In genomic region chr17:38710985-38711384, GRCh38 we compare ENCODE assay signal across 18 cellular contexts. TPM values are rescaled to one million over a fixed set of nuclear protein-coding genes. Genes with fewer than 3 reads are reported as not detected.
DNase-seq lines count a peak whose midpoint lies in the region; ATAC-seq and TF ChIP-seq lines count a peak whose summit lies in the region.
"Had no signal": no experiment of that assay in that cellular context is flagged by ENCODE, and none has a peak within 500 bp of the region (broad histone marks: within the 10 kb centered on the region; RNA-seq: fewer than 3 reads in every experiment).

No MANE protein-coding gene starts in this region.

- no peak overlapping the region for H2AFZ ChIP-seq in GM23338
- H2AFZ ChIP-seq in osteoblast (ENCODE audit: low read length) = no peak overlapping the region
- H2AFZ ChIP-seq in Karpas-422 (ENCODE audit: low read length) = no peak overlapping the region

- no peak overlapping the region for H3K27ac ChIP-seq in GM23338 (ENCODE audit: low read depth)
- H3K27ac ChIP-seq in osteoblast (ENCODE audit: low read depth, low read length) = no peak overlapping the region
- no peak overlapping the region for H3K27ac ChIP-seq in Karpas-422 (ENCODE audit: low read length)
- H3K27ac ChIP-seq: ascending aorta, lower lobe of right lung, spleen had no signal

- no peaks in the 10 kb centered on the region for H3K36me3 ChIP-seq in GM23338 (ENCODE audit: insufficient read depth)
- peaks cover 50% of the 10 kb centered on the region for H3K36me3 ChIP-seq in osteoblast (ENCODE audit: insufficient read depth, low read length)
- H3K36me3 ChIP-seq in Karpas-422 (ENCODE audit: insufficient read depth, low read length) = peaks cover 10% of the 10 kb centered on the region

- TF ChIP-seq CTCF in GM23338 (conservative IDR thresholded peaks at IDR 0.05; ENCODE audit: low read depth in 2 of 2) (no peak), osteoblast (IDR thresholded peaks at IDR 0.05; ENCODE audit: extremely low read depth, low read depth, low read length) (no peak)

- H3F3A ChIP-seq in GM23338 (replicated peaks; ENCODE audit: low read depth) = peaks cover 18% of the 10 kb centered on the region; the same call in 1 of the 2 replicates

- peaks cover 85% of the 10 kb centered on the region for H3K4me1 Mint-ChIP-seq in activated CD4-positive, alpha-beta T cell treated with anti-CD3 and anti-CD28 coated beads for 36 hours
- peaks cover 67% of the 10 kb centered on the region for H3K4me1 Mint-ChIP-seq in activated CD4-positive, alpha-beta T cell treated with anti-CD3 and anti-CD28 coated beads, Interleukin-2, amount 10 ng/mL, durations not matched to agents 24 days and 14 days
- peaks cover 81% of the 10 kb centered on the region for H3K4me1 Mint-ChIP-seq in GM23338

- peak overlapping the region; percentile 77 for H3K27ac Mint-ChIP-seq in activated CD4-positive, alpha-beta T cell treated with anti-CD3 and anti-CD28 coated beads for 36 hours
- H3K27ac Mint-ChIP-seq in activated CD4-positive, alpha-beta T cell treated with anti-CD3 and anti-CD28 coated beads, Interleukin-2, amount 10 ng/mL, durations not matched to agents 24 days and 14 days = no peak overlapping the region
- H3K27ac Mint-ChIP-seq in GM23338 = no peak overlapping the region
- peak overlapping the region; percentile 13 to 93 for H3K27ac Mint-ChIP-seq in activated naive CD4-positive, alpha-beta T cell treated with anti-CD3 and anti-CD28 coated beads, Interleukin-2, amount 50 U/mL, for 72 hours

- H3K4me3 ChIP-seq in GM23338 = no peak overlapping the region
- H3K4me3 ChIP-seq in osteoblast (ENCODE audit: insufficient read depth, low read length) = no peak overlapping the region
- H3K4me3 ChIP-seq in Karpas-422 (ENCODE audit: low read length) = no peak overlapping the region
- H3K4me3 ChIP-seq: ascending aorta, heart right ventricle, lower lobe of right lung, spleen had no signal

- POLR2A ChIA-PET in activated CD4-positive, alpha-beta T cell treated with anti-CD3 and anti-CD28 coated beads for 36 hours (lab: Charles Lee) = interaction anchor here (1.4 kb wide), 1 partner anchor 13 kb away, joined by 4 read pairs; no protein-coding TSS in a partner anchor

- CTCF ChIA-PET in activated CD4-positive, alpha-beta T cell treated with anti-CD3 and anti-CD28 coated beads for 36 hours (lab: Charles Lee) = interaction anchor here (1.0 to 1.9 kb wide), 5 partner anchors 8 to 44 kb away, joined by 4 to 10 read pairs (median 5); partner anchors contain the start of gene PSMB3

- H3K4me1 ChIP-seq in GM23338 (ENCODE audit: insufficient read depth) = peaks cover 36% of the 10 kb centered on the region
- H3K4me1 ChIP-seq in osteoblast (ENCODE audit: insufficient read depth, low read length) = peaks cover 11% of the 10 kb centered on the region
- H3K4me1 ChIP-seq in Karpas-422 (ENCODE audit: low read length) = peaks cover 14% of the 10 kb centered on the region

- no peaks in the 10 kb centered on the region for H3K9me3 Mint-ChIP-seq in activated CD4-positive, alpha-beta T cell treated with anti-CD3 and anti-CD28 coated beads for 36 hours (ENCODE audit: low read depth)
- H3K9me3 Mint-ChIP-seq in activated CD4-positive, alpha-beta T cell treated with anti-CD3 and anti-CD28 coated beads, Interleukin-2, amount 10 ng/mL, durations not matched to agents 24 days and 14 days = no peaks in the 10 kb centered on the region
- no peaks in the 10 kb centered on the region; the same call in none of the 3 replicates for H3K9me3 Mint-ChIP-seq in GM23338
- no peaks in the 10 kb centered on the region for H3K9me3 Mint-ChIP-seq in activated naive CD4-positive, alpha-beta T cell treated with anti-CD3 and anti-CD28 coated beads, Interleukin-2, amount 50 U/mL, for 72 hours

- intact Hi-C loops in activated CD4-positive, alpha-beta T cell treated with anti-CD3 and anti-CD28 coated beads for 36 hours (cut with DNase I, micrococcal nuclease) = no loop called here
- intact Hi-C loops in activated CD4-positive, alpha-beta T cell treated with anti-CD3 and anti-CD28 coated beads, Interleukin-2, amount 10 ng/mL, durations not matched to agents 24 days and 14 days (cut with micrococcal nuclease) = no loop called here

- no peak overlapping the region for H3K9ac ChIP-seq in Karpas-422 (ENCODE audit: low read length)

- no peak for DNase-seq in activated CD4-positive, alpha-beta T cell treated with anti-CD3 and anti-CD28 coated beads for 36 hours
- no peak for DNase-seq in activated CD4-positive, alpha-beta T cell treated with anti-CD3 and anti-CD28 coated beads, Interleukin-2, amount 10 ng/mL, durations not matched to agents 24 days and 14 days
- no peak for DNase-seq in GM23338 (ENCODE audit: low spot score)
- no peak for DNase-seq in activated naive CD4-positive, alpha-beta T cell treated with anti-CD3 and anti-CD28 coated beads, Interleukin-2, amount 50 U/mL, for 72 hours (ENCODE audit: low spot score in 2 of 2)
- peak; percentile 59 for DNase-seq in osteoblast (ENCODE audit: insufficient read length, low spot score, missing footprints)
- no peak for DNase-seq in Karpas-422
- DNase-seq in occipital lobe (lab: John Stamatoyannopoulos, UW) = no peak
- DNase-seq: 8988T; cerebellar nuclear complex; DMS79 treated with DMSO at 0.1 percent for 48 hours; effector memory CD4-positive, alpha-beta T cell; heart right ventricle; lower lobe of right lung; NCI-H1436 treated with DMSO at 0.1 percent for 48 hours; spleen had no signal

- H3K9me2 ChIP-seq in GM23338 (ENCODE audit: insufficient read depth) = no peaks in the 10 kb centered on the region
- H3K9me2 ChIP-seq in Karpas-422 (replicated peaks; ENCODE audit: insufficient read depth, low read length) = no peaks in the 10 kb centered on the region

- H3K4me3 Mint-ChIP-seq in activated CD4-positive, alpha-beta T cell treated with anti-CD3 and anti-CD28 coated beads for 36 hours = no peak overlapping the region
- H3K4me3 Mint-ChIP-seq in activated CD4-positive, alpha-beta T cell treated with anti-CD3 and anti-CD28 coated beads, Interleukin-2, amount 10 ng/mL, durations not matched to agents 24 days and 14 days = no peak overlapping the region
- H3K4me3 Mint-ChIP-seq in GM23338 = no peak overlapping the region; the same call in 2 of the 3 replicates

- H3K36me3 Mint-ChIP-seq in activated CD4-positive, alpha-beta T cell treated with anti-CD3 and anti-CD28 coated beads for 36 hours (ENCODE audit: low read depth) = peaks cover 81% of the 10 kb centered on the region
- H3K36me3 Mint-ChIP-seq in activated CD4-positive, alpha-beta T cell treated with anti-CD3 and anti-CD28 coated beads, Interleukin-2, amount 10 ng/mL, durations not matched to agents 24 days and 14 days (ENCODE audit: low read depth) = peaks cover 82% of the 10 kb centered on the region
- peaks cover 15% of the 10 kb centered on the region for H3K36me3 Mint-ChIP-seq in GM23338 (ENCODE audit: low read depth)
- peaks cover 28 to 42% of the 10 kb centered on the region in 2 donors for H3K36me3 Mint-ChIP-seq in activated naive CD4-positive, alpha-beta T cell treated with anti-CD3 and anti-CD28 coated beads, Interleukin-2, amount 50 U/mL, for 72 hours

- ATAC-seq in activated CD4-positive, alpha-beta T cell treated with anti-CD3 and anti-CD28 coated beads for 36 hours = no peak
- ATAC-seq in GM23338 (peak; percentile 4; the same call in 1 of the 3 replicates), GM19395 (IDR thresholded peaks at IDR 0.05; ENCODE audit: unreplicated experiment) (no peak)
- no peak for ATAC-seq in activated naive CD4-positive, alpha-beta T cell treated with anti-CD3 and anti-CD28 coated beads, Interleukin-2, amount 50 U/mL, for 72 hours
- ATAC-seq: lower lobe of right lung, Panc1 had no signal

- H3K27me3 ChIP-seq in GM23338 (ENCODE audit: insufficient read depth) (peaks cover 47% of the 10 kb centered on the region), osteoblast (ENCODE audit: insufficient read depth, low read length) (no peaks in the 10 kb centered on the region), Karpas-422 (ENCODE audit: low read length) (no peaks in the 10 kb centered on the region)
- H3K27me3 ChIP-seq: ascending aorta, heart right ventricle had no signal

- H3K4me2 ChIP-seq in GM23338 = no peak overlapping the region
- H3K4me2 ChIP-seq in osteoblast (ENCODE audit: insufficient read depth, low read length) = no peak overlapping the region
- H3K4me2 ChIP-seq in Karpas-422 (ENCODE audit: low read depth, low read length, poor library complexity, severe bottlenecking) = no peak overlapping the region

- H3K79me2 ChIP-seq in GM23338 (replicated peaks; ENCODE audit: insufficient read depth) (no peaks in the 10 kb centered on the region), osteoblast (ENCODE audit: insufficient read depth, low read length) (peaks cover 15% of the 10 kb centered on the region), Karpas-422 (ENCODE audit: low read length) (peaks cover 27% of the 10 kb centered on the region)

- H4K20me1 ChIP-seq in GM23338 (replicated peaks; ENCODE audit: insufficient read depth) (peaks cover 5% of the 10 kb centered on the region; the same call in 1 of the 2 replicates), osteoblast (ENCODE audit: insufficient read depth, low read length) (peaks cover 37% of the 10 kb centered on the region), Karpas-422 (ENCODE audit: insufficient read depth, low read depth, low read length) (no peaks in the 10 kb centered on the region)

- no peaks in the 10 kb centered on the region for H3K27me3 Mint-ChIP-seq in activated CD4-positive, alpha-beta T cell treated with anti-CD3 and anti-CD28 coated beads for 36 hours
- no peaks in the 10 kb centered on the region for H3K27me3 Mint-ChIP-seq in activated CD4-positive, alpha-beta T cell treated with anti-CD3 and anti-CD28 coated beads, Interleukin-2, amount 10 ng/mL, durations not matched to agents 24 days and 14 days
- H3K27me3 Mint-ChIP-seq in GM23338 (ENCODE audit: insufficient read depth, low read depth, poor library complexity) = peaks cover 52% of the 10 kb centered on the region

- H3K9me3 ChIP-seq in osteoblast (ENCODE audit: low read depth, low read length) (no peaks in the 10 kb centered on the region), Karpas-422 (ENCODE audit: low read length) (no peaks in the 10 kb centered on the region)
- H3K9me3 ChIP-seq: ascending aorta, heart right ventricle, lower lobe of right lung, spleen had no signal

RNA-seq across cellular contexts. Expression of gene MLLT6, which starts 5.9 kb away (rescaled TPM):
- total RNA-seq in activated CD4-positive, alpha-beta T cell treated with anti-CD3 and anti-CD28 coated beads for 36 hours = 100 to 1,000 TPM; 168 to 174 TPM
- 243 and 248 TPM in 2 replicates for total RNA-seq in activated CD4-positive, alpha-beta T cell treated with anti-CD3 and anti-CD28 coated beads, Interleukin-2, amount 10 ng/mL, durations not matched to agents 24 days and 14 days
- 2.8 and 3.3 TPM in 2 replicates for total RNA-seq in GM23338 (2014; rRNA removed; shearing (Covaris generic))
- polyA plus RNA-seq in GM23338 (2016; fragmentation: Nextera tagmentation; extraction: Ambion mirVana) = 1.8 and 2.6 TPM in 2 replicates
- 100 to 1,000 TPM; 204 to 288 TPM for total RNA-seq in activated naive CD4-positive, alpha-beta T cell treated with anti-CD3 and anti-CD28 coated beads, Interleukin-2, amount 50 U/mL, for 72 hours
- total RNA-seq in osteoblast (33.3 and 44.2 TPM in 2 replicates), occipital lobe (18.4 TPM)
- 72.4 and 119 TPM in 2 replicates for total RNA-seq in Karpas-422 (2014; rRNA removed; shearing (Covaris generic); ENCODE audit: low replicate concordance)

RNA-seq across cellular contexts. Expression of gene CISD3, which starts 19.2 kb away (rescaled TPM):
- 10 to 100 TPM; 49.4 to 58.6 TPM for total RNA-seq in activated CD4-positive, alpha-beta T cell treated with anti-CD3 and anti-CD28 coated beads for 36 hours
- total RNA-seq in activated CD4-positive, alpha-beta T cell treated with anti-CD3 and anti-CD28 coated beads, Interleukin-2, amount 10 ng/mL, durations not matched to agents 24 days and 14 days = 44.0 and 46.7 TPM in 2 replicates
- total RNA-seq in GM23338 (2014; rRNA removed; shearing (Covaris generic)) = 0.94 and 3.4 TPM in 2 replicates
- 8.9 and 9.9 TPM in 2 replicates for polyA plus RNA-seq in GM23338 (2016; fragmentation: Nextera tagmentation; extraction: Ambion mirVana)
- 10 to 100 TPM; 32.7 to 40.7 TPM for total RNA-seq in activated naive CD4-positive, alpha-beta T cell treated with anti-CD3 and anti-CD28 coated beads, Interleukin-2, amount 50 U/mL, for 72 hours
- 3.5 and 3.6 TPM in 2 replicates for total RNA-seq in osteoblast
- 6.8 and 15.2 TPM in 2 replicates for total RNA-seq in Karpas-422 (2014; rRNA removed; shearing (Covaris generic); ENCODE audit: low replicate concordance)
- 2.3 TPM for total RNA-seq in occipital lobe

RNA-seq across cellular contexts. Expression of gene EPOP, which starts 36.2 kb away (rescaled TPM):
- 10 to 100 TPM; 31.8 to 37.3 TPM for total RNA-seq in activated CD4-positive, alpha-beta T cell treated with anti-CD3 and anti-CD28 coated beads for 36 hours
- total RNA-seq in activated CD4-positive, alpha-beta T cell treated with anti-CD3 and anti-CD28 coated beads, Interleukin-2, amount 10 ng/mL, durations not matched to agents 24 days and 14 days = 52.1 and 54.9 TPM in 2 replicates
- 1.7 and 2.4 TPM in 2 replicates for total RNA-seq in GM23338 (2014; rRNA removed; shearing (Covaris generic))
- polyA plus RNA-seq in GM23338 (2016; fragmentation: Nextera tagmentation; extraction: Ambion mirVana) = 0.42 and 0.82 TPM in 2 replicates
- 10 to 100 TPM; 27.5 to 31.3 TPM for total RNA-seq in activated naive CD4-positive, alpha-beta T cell treated with anti-CD3 and anti-CD28 coated beads, Interleukin-2, amount 50 U/mL, for 72 hours
- total RNA-seq in osteoblast (1.2 and 2.2 TPM in 2 replicates), occipital lobe (1.6 TPM)
- 7.6 and 19.9 TPM in 2 replicates for total RNA-seq in Karpas-422 (2014; rRNA removed; shearing (Covaris generic); ENCODE audit: low replicate concordance)

RNA-seq across cellular contexts. Expression of gene PCGF2, which starts 37.2 kb away (rescaled TPM):
- total RNA-seq in activated CD4-positive, alpha-beta T cell treated with anti-CD3 and anti-CD28 coated beads for 36 hours = 1 to 10 TPM; 1.6 to 1.7 TPM
- total RNA-seq in activated CD4-positive, alpha-beta T cell treated with anti-CD3 and anti-CD28 coated beads, Interleukin-2, amount 10 ng/mL, durations not matched to agents 24 days and 14 days = 4.7 and 5.5 TPM in 2 replicates
- total RNA-seq in GM23338 (2014; rRNA removed; shearing (Covaris generic)) = 21.1 and 23.4 TPM in 2 replicates
- 51.9 and 60.9 TPM in 2 replicates for polyA plus RNA-seq in GM23338 (2016; fragmentation: Nextera tagmentation; extraction: Ambion mirVana)
- 1 to 10 TPM; 3.1 to 6.9 TPM for total RNA-seq in activated naive CD4-positive, alpha-beta T cell treated with anti-CD3 and anti-CD28 coated beads, Interleukin-2, amount 50 U/mL, for 72 hours
- 3.3 and 5.0 TPM in 2 replicates for total RNA-seq in osteoblast
- total RNA-seq in Karpas-422 (2014; rRNA removed; shearing (Covaris generic); ENCODE audit: low replicate concordance) = 0.15 and 0.58 TPM in 2 replicates
- total RNA-seq in occipital lobe = 4.8 TPM

RNA-seq across cellular contexts. Expression of gene PSMB3, which starts 41.6 kb away (rescaled TPM):
- 100 to 1,000 TPM; 337 to 396 TPM for total RNA-seq in activated CD4-positive, alpha-beta T cell treated with anti-CD3 and anti-CD28 coated beads for 36 hours
- 356 and 358 TPM in 2 replicates for total RNA-seq in activated CD4-positive, alpha-beta T cell treated with anti-CD3 and anti-CD28 coated beads, Interleukin-2, amount 10 ng/mL, durations not matched to agents 24 days and 14 days
- 250 and 270 TPM in 2 replicates for total RNA-seq in GM23338 (2014; rRNA removed; shearing (Covaris generic))
- 523 and 558 TPM in 2 replicates for polyA plus RNA-seq in GM23338 (2016; fragmentation: Nextera tagmentation; extraction: Ambion mirVana)
- 100 to 1,000 TPM; 339 to 405 TPM for total RNA-seq in activated naive CD4-positive, alpha-beta T cell treated with anti-CD3 and anti-CD28 coated beads, Interleukin-2, amount 50 U/mL, for 72 hours
- total RNA-seq in osteoblast (235 and 267 TPM in 2 replicates), occipital lobe (138 TPM)
- total RNA-seq in Karpas-422 (2014; rRNA removed; shearing (Covaris generic); ENCODE audit: low replicate concordance) = 243 and 277 TPM in 2 replicates

Comparison
In these comparisons a context has a peak if more than half of its experiments do, and no peak if none do; other contexts are left out.
1. H3K27ac Mint-ChIP-seq: peak in activated CD4-positive, alpha-beta T cell treated with anti-CD3 and anti-CD28 coated beads for 36 hours (single experiment) and activated naive CD4-positive, alpha-beta T cell treated with anti-CD3 and anti-CD28 coated beads, Interleukin-2, amount 50 U/mL, for 72 hours (2 of 2); none in activated CD4-positive, alpha-beta T cell treated with anti-CD3 and anti-CD28 coated beads, Interleukin-2, amount 10 ng/mL, durations not matched to agents 24 days and 14 days (single experiment) and GM23338 (single experiment).